ENCODE assay signal across 8 cellular contexts in the genomic region with DNA sequence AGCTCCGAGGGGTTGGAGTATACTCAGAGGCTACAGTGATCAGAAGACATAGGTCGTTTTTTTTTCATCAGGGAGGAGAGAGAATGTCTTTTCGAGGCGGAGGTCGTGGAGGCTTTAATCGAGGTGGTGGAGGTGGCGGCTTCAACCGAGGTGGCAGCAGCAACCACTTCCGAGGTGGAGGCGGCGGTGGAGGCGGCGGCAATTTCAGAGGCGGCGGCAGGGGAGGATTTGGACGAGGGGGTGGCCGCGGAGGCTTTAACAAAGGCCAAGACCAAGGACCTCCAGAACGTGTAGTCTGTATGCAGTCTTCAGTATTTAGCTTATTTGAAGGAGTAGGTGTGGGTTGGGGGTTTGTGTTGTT. TPM values are rescaled to one million over a fixed set of nuclear protein-coding genes. Genes with fewer than 3 reads are reported as not detected.
DNase-seq lines count a peak whose midpoint lies in the region; FAIRE-seq and TF ChIP-seq lines count a peak whose summit lies in the region.

No MANE protein-coding gene starts in this region.

- CTCF ChIA-PET in activated CD4-positive, alpha-beta memory T cell treated with anti-CD3 and anti-CD28 coated beads for 36 hours (lab: Charles Lee): interaction anchor here (1.6 to 2.3 kb wide), 3 partner anchors 11 to 383 kb away, joined by 4 to 7 read pairs (median 5); partner anchors contain the start of genes CASP6 and SEC24B
- CTCF ChIA-PET in endothelial cell of umbilical vein (lab: Charles Lee): interaction anchor here (0.9 to 1.2 kb wide), 2 partner anchors 388 to 389 kb away, joined by 4 to 6 read pairs; no protein-coding TSS in a partner anchor

- H3K9me3 Mint-ChIP-seq in activated CD4-positive, alpha-beta memory T cell treated with anti-CD3 and anti-CD28 coated beads for 36 hours: no peaks in the 10 kb centered on the region

- H3K4me3 Mint-ChIP-seq in activated CD4-positive, alpha-beta memory T cell treated with anti-CD3 and anti-CD28 coated beads for 36 hours: peak overlapping the region; percentile 99

- FAIRE-seq in HTR-8/SVneo (lab: Jason Lieb, UNC) (no peak), endothelial cell of umbilical vein (lab: Jason Lieb, UNC) (no peak)

- no peaks in the 10 kb centered on the region for H3K27me3 Mint-ChIP-seq in activated CD4-positive, alpha-beta memory T cell treated with anti-CD3 and anti-CD28 coated beads for 36 hours

- DNase-seq in HTR-8/SVneo (ENCODE audit: insufficient read length, low spot score) (peak; percentile 2), endothelial cell of umbilical vein (ENCODE audit: low read depth, low spot score) (no peak), tibial artery (no peak), middle frontal gyrus (ENCODE audit: extremely low spot score, low spot score) (no peak), NCI-H1092 treated with DMSO at 0.1 percent for 48 hours (lab: John Stamatoyannopoulos, UW) (no peak), GM13977 (ENCODE audit: low spot score) (no peak)
- peak; percentile 69 for DNase-seq in activated CD4-positive, alpha-beta memory T cell treated with anti-CD3 and anti-CD28 coated beads for 36 hours

- no peaks in the 10 kb centered on the region for H3K9me1 ChIP-seq in endothelial cell of umbilical vein (replicated peaks; ENCODE audit: control insufficient read depth, extremely low read depth, insufficient read depth, low read length)

- intact Hi-C loops in activated CD4-positive, alpha-beta memory T cell treated with anti-CD3 and anti-CD28 coated beads for 36 hours (cut with micrococcal nuclease): loop anchor here (2.0 to 5.0 kb wide), 3 partner anchors 481 to 844 kb away; no protein-coding TSS in a partner anchor
- intact Hi-C loops in endothelial cell of umbilical vein (cut with micrococcal nuclease) (loop anchor here (10.0 kb wide), 1 partner anchor 1141 kb away; no protein-coding TSS in a partner anchor), tibial artery (cut with DNase I; ENCODE audit: low total_unique reads) (loop anchor here (5.0 to 10.0 kb wide), 3 partner anchors 114 to 1191 kb away; partner anchors contain the start of genes CASP6, RPL34 and SEC24B)

- in situ Hi-C loops in GM13977 (cut with MboI; ENCODE audit: low pct_unique_long_range_greater_than_20kb, low sequenced_read_pairs, unreplicated experiment): loop anchor here (25.0 kb wide), 1 partner anchor 279 kb away; no protein-coding TSS in a partner anchor

- TF ChIP-seq POLR2A in endothelial cell of umbilical vein (IDR thresholded peaks at IDR 0.05; ENCODE audit: low read depth, low read length): no peak

- H3K27ac Mint-ChIP-seq in activated CD4-positive, alpha-beta memory T cell treated with anti-CD3 and anti-CD28 coated beads for 36 hours: peak overlapping the region; percentile 96

- dilution Hi-C loops in endothelial cell of umbilical vein (cut with MboI; ENCODE audit: extremely low pct_ligation_motif_present, low sequenced_read_pairs): no loop called here

- H2AFZ ChIP-seq in endothelial cell of umbilical vein (ENCODE audit: low read depth, low read length): peak overlapping the region; percentile 76

- peaks cover 13% of the 10 kb centered on the region for H3K4me1 ChIP-seq in endothelial cell of umbilical vein (ENCODE audit: control insufficient read depth, extremely low read depth, insufficient read depth, low read length)
- H3K4me1 ChIP-seq in neutrophil (ENCODE audit: control insufficient read depth in 1 of 2, insufficient read depth in 1 of 2, low read depth in 1 of 2, low read length in 1 of 2): peaks cover 23 to 25% of the 10 kb centered on the region in 2 experiments
- peaks cover 0 to 18% (median 12%) of the 10 kb centered on the region in 4 donors for H3K4me1 ChIP-seq in tibial artery

- peak overlapping the region; percentile 68 for H3K9ac ChIP-seq in endothelial cell of umbilical vein (replicated peaks; ENCODE audit: extremely low read depth, insufficient read depth, low read length)

- H3K4me2 ChIP-seq in endothelial cell of umbilical vein (ENCODE audit: insufficient read depth, low read length): peak overlapping the region; percentile 87

- BruUV-seq in endothelial cell of umbilical vein (replicated peaks; lab: Mats Ljungman, UMichigan): no TSS peak

- H3K4me3 ChIP-seq in endothelial cell of umbilical vein (replicated peaks in 1 of 3; ENCODE audit: insufficient read depth in 1 of 3, low read depth in 1 of 3, low read length in 3 of 3) (peak overlapping the region; percentile 35 to 92 (median 70)), neutrophil (ENCODE audit: low read depth in 1 of 2, low read length in 1 of 2) (peak overlapping the region; percentile 73 to 96), tibial artery (peak overlapping the region; percentile 69 to 87)

- H3K36me3 ChIP-seq in endothelial cell of umbilical vein (ENCODE audit: control insufficient read depth in 2 of 2, extremely low read depth in 1 of 2, insufficient read depth in 2 of 2, low read length in 2 of 2) (peaks cover 0 to 10% of the 10 kb centered on the region in 2 experiments), neutrophil (peaks cover 7% of the 10 kb centered on the region), tibial artery (peaks cover 0 to 8% (median 6%) of the 10 kb centered on the region in 3 donors)

- H4K20me1 ChIP-seq in endothelial cell of umbilical vein (replicated peaks; ENCODE audit: control insufficient read depth, extremely low read depth, insufficient read depth, low read length): no peaks in the 10 kb centered on the region

- H3K4me1 Mint-ChIP-seq in activated CD4-positive, alpha-beta memory T cell treated with anti-CD3 and anti-CD28 coated beads for 36 hours (ENCODE audit: low read depth): peaks cover 45% of the 10 kb centered on the region

- peaks cover 28% of the 10 kb centered on the region for H3K79me2 ChIP-seq in endothelial cell of umbilical vein (ENCODE audit: control insufficient read depth, insufficient read depth, low read length)

- peaks cover 39% of the 10 kb centered on the region for H3K36me3 Mint-ChIP-seq in activated CD4-positive, alpha-beta memory T cell treated with anti-CD3 and anti-CD28 coated beads for 36 hours

- H3K27ac ChIP-seq in endothelial cell of umbilical vein (ENCODE audit: insufficient read depth, low read depth, low read length) (peak overlapping the region; percentile 67), neutrophil (peak overlapping the region; percentile 80), tibial artery (peak overlapping the region; percentile 79 to 82)

- TF ChIP-seq CTCF in endothelial cell of umbilical vein (IDR thresholded peaks at IDR 0.05; ENCODE audit: extremely low read depth in 1 of 2, insufficient read depth in 1 of 2, low read depth in 1 of 2, low read length in 2 of 2) (no peak), neutrophil (IDR thresholded peaks at IDR 0.05) (no peak), tibial artery (IDR thresholded peaks at IDR 0.05) (no peak), GM13977 (IDR thresholded peaks at IDR 0.05; ENCODE audit: extremely low read depth, insufficient read depth, missing control alignments) (no peak)

- POLR2A ChIA-PET in activated CD4-positive, alpha-beta memory T cell treated with anti-CD3 and anti-CD28 coated beads for 36 hours (lab: Charles Lee): no interaction called here
- POLR2A ChIA-PET in endothelial cell of umbilical vein (lab: Charles Lee): no interaction called here

- H3K9me3 ChIP-seq in endothelial cell of umbilical vein (replicated peaks; ENCODE audit: control insufficient read depth, insufficient read depth, low read length) (no peaks in the 10 kb centered on the region), neutrophil (no peaks in the 10 kb centered on the region), tibial artery (no peaks in the 10 kb centered on the region)

- H3K27me3 ChIP-seq in endothelial cell of umbilical vein (ENCODE audit: control insufficient read depth in 2 of 2, insufficient read depth in 2 of 2, low read length in 2 of 2) (no peaks in the 10 kb centered on the region), neutrophil (no peaks in the 10 kb centered on the region), tibial artery (no peaks in the 10 kb centered on the region)

RNA-seq across cellular contexts. Expression of gene GAR1, which starts 0.5 kb away (rescaled TPM):
- 10 to 100 TPM; 30.5 to 32.8 TPM for total RNA-seq in activated CD4-positive, alpha-beta memory T cell treated with anti-CD3 and anti-CD28 coated beads for 36 hours
- 27.7 and 29.1 TPM in 2 replicates for total RNA-seq in endothelial cell of umbilical vein
- 8.2 and 12.7 TPM in 2 replicates for polyA plus RNA-seq in endothelial cell of umbilical vein
- 19.1 and 26.5 TPM in 2 replicates for polyA plus RNA-seq in endothelial cell of umbilical vein (2011; cell fraction: cytosol; rRNA removed)
- 6.0 and 11.2 TPM in 2 replicates for polyA plus RNA-seq in endothelial cell of umbilical vein (2011; cell fraction: nucleus; rRNA removed)
- polyA plus RNA-seq in endothelial cell of umbilical vein (2012): 30.0 and 55.4 TPM in 2 replicates
- 4.6 and 5.2 TPM in 2 replicates for polyA minus RNA-seq in endothelial cell of umbilical vein
- polyA minus RNA-seq in endothelial cell of umbilical vein (2011; cell fraction: cytosol; rRNA and poly(A)+ RNA removed): 3.6 TPM
- polyA minus RNA-seq in endothelial cell of umbilical vein (2011; cell fraction: nucleus; rRNA and poly(A)+ RNA removed): 2.8 and 4.5 TPM in 2 replicates

RNA-seq across cellular contexts. Expression of gene RRH, which starts 11.7 kb away (rescaled TPM):
- under 1 TPM; 0.14 to 0.19 TPM for total RNA-seq in activated CD4-positive, alpha-beta memory T cell treated with anti-CD3 and anti-CD28 coated beads for 36 hours
- total RNA-seq in endothelial cell of umbilical vein: 0.31 TPM in 1 of 2 replicates, not detected in the other
- 0.11 TPM in 2 replicates for polyA plus RNA-seq in endothelial cell of umbilical vein
- polyA plus RNA-seq in endothelial cell of umbilical vein (2011; cell fraction: cytosol; rRNA removed): 0.06 and 0.10 TPM in 2 replicates
- polyA plus RNA-seq in endothelial cell of umbilical vein (2011; cell fraction: nucleus; rRNA removed): 0.26 and 0.34 TPM in 2 replicates
- polyA plus RNA-seq in endothelial cell of umbilical vein (2012): not detected in 2 replicates
- 0.24 and 0.91 TPM in 2 replicates for polyA minus RNA-seq in endothelial cell of umbilical vein
- polyA minus RNA-seq in endothelial cell of umbilical vein (2011; cell fraction: cytosol; rRNA and poly(A)+ RNA removed): not detected
- polyA minus RNA-seq in endothelial cell of umbilical vein (2011; cell fraction: nucleus; rRNA and poly(A)+ RNA removed): not detected in 2 replicates

RNA-seq across cellular contexts. Expression of gene CFI, which starts 14.3 kb away (rescaled TPM):
- under 1 TPM in 1 of 2 experiments, not detected in 1; 0.46 TPM for total RNA-seq in activated CD4-positive, alpha-beta memory T cell treated with anti-CD3 and anti-CD28 coated beads for 36 hours
- total RNA-seq in endothelial cell of umbilical vein: 17.9 and 21.4 TPM in 2 replicates
- 6.5 and 10.0 TPM in 2 replicates for polyA plus RNA-seq in endothelial cell of umbilical vein
- 9.2 and 10.0 TPM in 2 replicates for polyA plus RNA-seq in endothelial cell of umbilical vein (2011; cell fraction: cytosol; rRNA removed)
- 40.3 and 46.6 TPM in 2 replicates for polyA plus RNA-seq in endothelial cell of umbilical vein (2011; cell fraction: nucleus; rRNA removed)
- polyA plus RNA-seq in endothelial cell of umbilical vein (2012): 1.3 and 3.8 TPM in 2 replicates
- polyA minus RNA-seq in endothelial cell of umbilical vein: 5.4 and 6.9 TPM in 2 replicates
- not detected for polyA minus RNA-seq in endothelial cell of umbilical vein (2011; cell fraction: cytosol; rRNA and poly(A)+ RNA removed)
- polyA minus RNA-seq in endothelial cell of umbilical vein (2011; cell fraction: nucleus; rRNA and poly(A)+ RNA removed): 16.6 and 26.3 TPM in 2 replicates

RNA-seq across cellular contexts. Expression of gene LRIT3, which starts 31.8 kb away (rescaled TPM):
- under 1 TPM; 0.10 to 0.14 TPM for total RNA-seq in activated CD4-positive, alpha-beta memory T cell treated with anti-CD3 and anti-CD28 coated beads for 36 hours
- total RNA-seq in endothelial cell of umbilical vein: 0.13 and 0.16 TPM in 2 replicates
- 0.05 and 0.06 TPM in 2 replicates for polyA plus RNA-seq in endothelial cell of umbilical vein
- polyA plus RNA-seq in endothelial cell of umbilical vein (2011; cell fraction: cytosol; rRNA removed): 0.01 TPM in 2 replicates
- polyA plus RNA-seq in endothelial cell of umbilical vein (2011; cell fraction: nucleus; rRNA removed): 0.18 and 0.20 TPM in 2 replicates
- polyA plus RNA-seq in endothelial cell of umbilical vein (2012): 0.05 TPM in 1 of 2 replicates, not detected in the other
- 0.22 and 0.40 TPM in 2 replicates for polyA minus RNA-seq in endothelial cell of umbilical vein
- not detected for polyA minus RNA-seq in endothelial cell of umbilical vein (2011; cell fraction: cytosol; rRNA and poly(A)+ RNA removed)
- polyA minus RNA-seq in endothelial cell of umbilical vein (2011; cell fraction: nucleus; rRNA and poly(A)+ RNA removed): 0.14 and 0.34 TPM in 2 replicates

Comparison
In these comparisons a context has a peak if more than half of its experiments do, and no peak if none do; other contexts are left out.
1. DNase-seq: peak in HTR-8/SVneo (single experiment) and activated CD4-positive, alpha-beta memory T cell treated with anti-CD3 and anti-CD28 coated beads for 36 hours (single experiment); none in endothelial cell of umbilical vein (single experiment), tibial artery (0 of 2), middle frontal gyrus (single experiment), NCI-H1092 treated with DMSO at 0.1 percent for 48 hours (single experiment) and GM13977 (single experiment).
2. RNA of gene CFI, which starts 14.3 kb away (total RNA-seq): 17.9 to 21.4 TPM in endothelial cell of umbilical vein; 0.46 TPM in activated CD4-positive, alpha-beta memory T cell treated with anti-CD3 and anti-CD28 coated beads for 36 hours; every median in the first group is over 10 times any median in the second.
3. Peak in every context shown above with its lines, with median percentiles within 50 percentile points of each other: H3K27ac ChIP-seq and H3K4me3 ChIP-seq.